In genomic region chr2:229887441-229887840, GRCh38 we compare ENCODE assay signal across 17 cellular contexts. TPM values are rescaled to one million over a fixed set of nuclear protein-coding genes. Genes with fewer than 3 reads are reported as not detected.
DNase-seq lines count a peak whose midpoint lies in the region; ATAC-seq and TF ChIP-seq lines count a peak whose summit lies in the region.
"Had no signal": no experiment of that assay in that cellular context is flagged by ENCODE, and none has a peak within 500 bp of the region (broad histone marks: within the 10 kb centered on the region; RNA-seq: fewer than 3 reads in every experiment).

No MANE protein-coding gene starts in this region.

- no peak for TF ChIP-seq CTCF in CD4-positive, alpha-beta T cell (IDR thresholded peaks at IDR 0.05)
- no peak for TF ChIP-seq CTCF in coronary artery (IDR thresholded peaks at IDR 0.05)

- no peak for DNase-seq in activated CD4-positive, alpha-beta T cell treated with anti-CD3 and anti-CD28 coated beads for 36 hours
- no peak for DNase-seq in activated CD4-positive, alpha-beta T cell treated with anti-CD3 and anti-CD28 coated beads, Interleukin-2, amount 10 ng/mL, durations not matched to agents 7 days and 5 days
- no peak for DNase-seq in CD4-positive, alpha-beta T cell
- no peak for DNase-seq in T-helper 17 cell
- DNase-seq in naive thymus-derived CD4-positive, alpha-beta T cell = no peak
- DNase-seq in activated naive CD4-positive, alpha-beta T cell treated with anti-CD3 and anti-CD28 coated beads, Interleukin-2, amount 50 U/mL, for 16 hours = no peak
- DNase-seq in mesendoderm = no peak
- DNase-seq in coronary artery (ENCODE audit: low spot score) = no peak
- DNase-seq: 8988T, AML-193, COR-L47, DND-41, GDM1, HCEC 1CT, HFFc6 had no signal

- H3K9me3 Mint-ChIP-seq in activated CD4-positive, alpha-beta T cell treated with anti-CD3 and anti-CD28 coated beads for 36 hours (ENCODE audit: low read depth) = no peaks in the 10 kb centered on the region
- H3K9me3 Mint-ChIP-seq in activated CD4-positive, alpha-beta T cell treated with anti-CD3 and anti-CD28 coated beads, Interleukin-2, amount 10 ng/mL, durations not matched to agents 7 days and 5 days = no peaks in the 10 kb centered on the region
- H3K9me3 Mint-ChIP-seq in CD4-positive, alpha-beta T cell = no peaks in the 10 kb centered on the region
- no peaks in the 10 kb centered on the region for H3K9me3 Mint-ChIP-seq in naive thymus-derived CD4-positive, alpha-beta T cell
- H3K9me3 Mint-ChIP-seq: HFFc6 had no signal

- POLR2A ChIA-PET in activated CD4-positive, alpha-beta T cell treated with anti-CD3 and anti-CD28 coated beads for 36 hours (lab: Charles Lee) = no interaction called here
- POLR2A ChIA-PET in activated CD4-positive, alpha-beta T cell treated with anti-CD3 and anti-CD28 coated beads, Interleukin-2, amount 10 ng/mL, durations not matched to agents 7 days and 5 days (lab: Charles Lee) = no interaction called here
- POLR2A ChIA-PET in CD4-positive, alpha-beta T cell (lab: Charles Lee) = no interaction called here
- POLR2A ChIA-PET in naive thymus-derived CD4-positive, alpha-beta T cell (lab: Charles Lee) = no interaction called here

- H3K4me3 Mint-ChIP-seq in activated CD4-positive, alpha-beta T cell treated with anti-CD3 and anti-CD28 coated beads for 36 hours = no peak overlapping the region
- H3K4me3 Mint-ChIP-seq in activated CD4-positive, alpha-beta T cell treated with anti-CD3 and anti-CD28 coated beads, Interleukin-2, amount 10 ng/mL, durations not matched to agents 7 days and 5 days = no peak overlapping the region
- H3K4me3 Mint-ChIP-seq in CD4-positive, alpha-beta T cell = no peak overlapping the region
- no peak overlapping the region for H3K4me3 Mint-ChIP-seq in T-helper 17 cell
- H3K4me3 Mint-ChIP-seq in naive thymus-derived CD4-positive, alpha-beta T cell = no peak overlapping the region
- H3K4me3 Mint-ChIP-seq: HFFc6 had no signal

- no CpG with 5 or more reads among the region's 1 CpG for WGBS in mesendoderm (ENCODE audit: extremely low coverage, insufficient coverage, low lambda C conversion rate)

- no peaks in the 10 kb centered on the region for H3K27me3 ChIP-seq in CD4-positive, alpha-beta T cell (ENCODE audit: control insufficient read depth, insufficient read depth, low read length)
- no peaks in the 10 kb centered on the region for H3K27me3 ChIP-seq in naive thymus-derived CD4-positive, alpha-beta T cell (ENCODE audit: control insufficient read depth in 2 of 2, insufficient read depth in 2 of 2, low read length in 2 of 2)
- no peaks in the 10 kb centered on the region for H3K27me3 ChIP-seq in mesendoderm (ENCODE audit: insufficient read depth, low read length, poor library complexity)
- H3K27me3 ChIP-seq: BLaER1 had no signal

- peaks cover 7% of the 10 kb centered on the region for H3K79me1 ChIP-seq in mesendoderm (ENCODE audit: low read length)

- H4K5ac ChIP-seq in mesendoderm (ENCODE audit: low read length) = no peak overlapping the region

- H3K23ac ChIP-seq in mesendoderm (ENCODE audit: low read length) = no peak overlapping the region

- H3K27me3 Mint-ChIP-seq in activated CD4-positive, alpha-beta T cell treated with anti-CD3 and anti-CD28 coated beads for 36 hours = no peaks in the 10 kb centered on the region
- no peaks in the 10 kb centered on the region for H3K27me3 Mint-ChIP-seq in activated CD4-positive, alpha-beta T cell treated with anti-CD3 and anti-CD28 coated beads, Interleukin-2, amount 10 ng/mL, durations not matched to agents 7 days and 5 days
- H3K27me3 Mint-ChIP-seq in CD4-positive, alpha-beta T cell = no peaks in the 10 kb centered on the region
- no peaks in the 10 kb centered on the region for H3K27me3 Mint-ChIP-seq in T-helper 17 cell
- no peaks in the 10 kb centered on the region for H3K27me3 Mint-ChIP-seq in naive thymus-derived CD4-positive, alpha-beta T cell

- peaks cover 0 to 4% of the 10 kb centered on the region in 2 donors for H3K4me1 ChIP-seq in naive thymus-derived CD4-positive, alpha-beta T cell (ENCODE audit: control insufficient read depth in 2 of 2, insufficient read depth in 2 of 2, low read length in 2 of 2)
- H3K4me1 ChIP-seq in mesendoderm (ENCODE audit: control insufficient read depth, low read depth, low read length) = no peaks in the 10 kb centered on the region

- H4K8ac ChIP-seq in mesendoderm (ENCODE audit: low read depth, low read length) = no peak overlapping the region

- H3K56ac ChIP-seq in mesendoderm (ENCODE audit: low read length) = no peak overlapping the region

- peaks cover 54% of the 10 kb centered on the region for H3K4me1 Mint-ChIP-seq in activated CD4-positive, alpha-beta T cell treated with anti-CD3 and anti-CD28 coated beads for 36 hours
- peaks cover 12% of the 10 kb centered on the region for H3K4me1 Mint-ChIP-seq in activated CD4-positive, alpha-beta T cell treated with anti-CD3 and anti-CD28 coated beads, Interleukin-2, amount 10 ng/mL, durations not matched to agents 7 days and 5 days
- H3K4me1 Mint-ChIP-seq in CD4-positive, alpha-beta T cell (ENCODE audit: low read depth) = peaks cover 61% of the 10 kb centered on the region
- peaks cover 37% of the 10 kb centered on the region for H3K4me1 Mint-ChIP-seq in T-helper 17 cell
- H3K4me1 Mint-ChIP-seq in naive thymus-derived CD4-positive, alpha-beta T cell = peaks cover 17 to 81% (median 63%) of the 10 kb centered on the region in 7 donors

- no peak overlapping the region for H3K4ac ChIP-seq in mesendoderm (ENCODE audit: low read depth, low read length)

- peaks cover 9% of the 10 kb centered on the region for H3K36me3 Mint-ChIP-seq in activated CD4-positive, alpha-beta T cell treated with anti-CD3 and anti-CD28 coated beads for 36 hours (ENCODE audit: low read depth)
- H3K36me3 Mint-ChIP-seq in activated CD4-positive, alpha-beta T cell treated with anti-CD3 and anti-CD28 coated beads, Interleukin-2, amount 10 ng/mL, durations not matched to agents 7 days and 5 days (ENCODE audit: low read depth) = peaks cover 10% of the 10 kb centered on the region
- peaks cover 55% of the 10 kb centered on the region for H3K36me3 Mint-ChIP-seq in CD4-positive, alpha-beta T cell (ENCODE audit: low read depth)
- H3K36me3 Mint-ChIP-seq in T-helper 17 cell (ENCODE audit: low read depth) = peaks cover 2% of the 10 kb centered on the region
- peaks cover 0 to 20% (median 3%) of the 10 kb centered on the region in 5 donors for H3K36me3 Mint-ChIP-seq in naive thymus-derived CD4-positive, alpha-beta T cell

- H3K9ac ChIP-seq in mesendoderm (ENCODE audit: low read length) = no peak overlapping the region
- H3K9ac ChIP-seq: BLaER1 had no signal

- H3K4me2 ChIP-seq in mesendoderm (ENCODE audit: low read length) = no peak overlapping the region
- H3K4me2 ChIP-seq: BLaER1 had no signal

- no peak overlapping the region for H3K4me3 ChIP-seq in naive thymus-derived CD4-positive, alpha-beta T cell (ENCODE audit: low read length)
- no peak overlapping the region for H3K4me3 ChIP-seq in mesendoderm (ENCODE audit: low read length)
- no peak overlapping the region for H3K4me3 ChIP-seq in coronary artery
- H3K4me3 ChIP-seq: BLaER1 had no signal

- no peak overlapping the region for H2BK120ac ChIP-seq in mesendoderm (ENCODE audit: low read depth, low read length)

- H3K79me2 ChIP-seq in mesendoderm (ENCODE audit: control insufficient read depth, insufficient read depth, low read length) = peaks cover 47% of the 10 kb centered on the region

- H3K9me3 ChIP-seq in CD4-positive, alpha-beta T cell (ENCODE audit: control insufficient read depth, low read length) = no peaks in the 10 kb centered on the region
- H3K9me3 ChIP-seq in T-helper 17 cell (ENCODE audit: control insufficient read depth, low read length, poor library complexity, severe bottlenecking) = no peaks in the 10 kb centered on the region
- H3K9me3 ChIP-seq in naive thymus-derived CD4-positive, alpha-beta T cell (ENCODE audit: control insufficient read depth in 2 of 3, low read length in 3 of 3) = no peaks in the 10 kb centered on the region
- H3K9me3 ChIP-seq: BLaER1 had no signal

- H2AK5ac ChIP-seq in mesendoderm (ENCODE audit: low read length) = no peak overlapping the region

- no peak overlapping the region for H2BK5ac ChIP-seq in mesendoderm (ENCODE audit: low read length)

- peaks cover 0 to 4% (median 0%) of the 10 kb centered on the region in 3 experiments for H3K36me3 ChIP-seq in naive thymus-derived CD4-positive, alpha-beta T cell (ENCODE audit: control insufficient read depth in 2 of 3, insufficient read depth in 3 of 3, low read length in 3 of 3)
- H3K36me3 ChIP-seq in mesendoderm (ENCODE audit: control insufficient read depth, insufficient read depth, low read length) = no peaks in the 10 kb centered on the region

- H3K27ac ChIP-seq in CD4-positive, alpha-beta T cell (ENCODE audit: low read depth, low read length) = peak overlapping the region; percentile 11
- H3K27ac ChIP-seq in naive thymus-derived CD4-positive, alpha-beta T cell (ENCODE audit: low read depth, low read length) = no peak overlapping the region
- H3K27ac ChIP-seq in mesendoderm (ENCODE audit: low read depth, low read length) (no peak overlapping the region), coronary artery (no peak overlapping the region)
- H3K27ac ChIP-seq: BLaER1 had no signal

- intact Hi-C loops in activated CD4-positive, alpha-beta T cell treated with anti-CD3 and anti-CD28 coated beads for 36 hours (cut with DNase I, micrococcal nuclease) = no loop called here
- intact Hi-C loops in CD4-positive, alpha-beta T cell (cut with DNase I, micrococcal nuclease) = no loop called here
- intact Hi-C loops in naive thymus-derived CD4-positive, alpha-beta T cell (cut with micrococcal nuclease) = no loop called here

- CTCF ChIA-PET in activated CD4-positive, alpha-beta T cell treated with anti-CD3 and anti-CD28 coated beads for 36 hours (lab: Charles Lee) = no interaction called here
- CTCF ChIA-PET in activated CD4-positive, alpha-beta T cell treated with anti-CD3 and anti-CD28 coated beads, Interleukin-2, amount 10 ng/mL, durations not matched to agents 7 days and 5 days (lab: Charles Lee) = no interaction called here
- CTCF ChIA-PET in CD4-positive, alpha-beta T cell (lab: Charles Lee) = interaction anchor here (0.6 to 1.0 kb wide), 2 partner anchors 23 to 86 kb away, joined by 3 read pairs; no protein-coding TSS in a partner anchor
- CTCF ChIA-PET in naive thymus-derived CD4-positive, alpha-beta T cell (lab: Charles Lee) = interaction anchor here (0.6 kb wide), 1 partner anchor 13 kb away, joined by 4 read pairs; no protein-coding TSS in a partner anchor

- no peak overlapping the region for H3K27ac Mint-ChIP-seq in activated CD4-positive, alpha-beta T cell treated with anti-CD3 and anti-CD28 coated beads for 36 hours
- H3K27ac Mint-ChIP-seq in activated CD4-positive, alpha-beta T cell treated with anti-CD3 and anti-CD28 coated beads, Interleukin-2, amount 10 ng/mL, durations not matched to agents 7 days and 5 days = no peak overlapping the region
- peak overlapping the region; percentile 47 for H3K27ac Mint-ChIP-seq in CD4-positive, alpha-beta T cell
- peak overlapping the region; percentile 75 for H3K27ac Mint-ChIP-seq in T-helper 17 cell
- peak overlapping the region in 6 of 9 donors; percentile 7 to 82 (median 40) for H3K27ac Mint-ChIP-seq in naive thymus-derived CD4-positive, alpha-beta T cell
- H3K27ac Mint-ChIP-seq: HFFc6 had no signal

- H2BK15ac ChIP-seq in mesendoderm (replicated peaks; ENCODE audit: low read depth) = no peak overlapping the region

- H3K18ac ChIP-seq in mesendoderm (ENCODE audit: low read length) = no peak overlapping the region

- ATAC-seq in activated CD4-positive, alpha-beta T cell treated with anti-CD3 and anti-CD28 coated beads for 36 hours = peak; percentile 70
- no peak for ATAC-seq in CD4-positive, alpha-beta T cell (ENCODE audit: poor library complexity)
- ATAC-seq in T-helper 17 cell = no peak
- ATAC-seq in naive thymus-derived CD4-positive, alpha-beta T cell = no peak
- ATAC-seq: HepG2 had no signal

RNA-seq across cellular contexts. Expression of gene TRIP12, which starts 34.4 kb away (rescaled TPM):
- total RNA-seq in activated CD4-positive, alpha-beta T cell treated with anti-CD3 and anti-CD28 coated beads for 36 hours = 100 to 1,000 TPM; 231 to 382 TPM
- total RNA-seq in activated CD4-positive, alpha-beta T cell treated with anti-CD3 and anti-CD28 coated beads, Interleukin-2, amount 10 ng/mL, durations not matched to agents 7 days and 5 days = 100 to 1,000 TPM; 232 to 296 TPM
- total RNA-seq in CD4-positive, alpha-beta T cell = 100 to 1,000 TPM; 151 to 178 TPM
- total RNA-seq in T-helper 17 cell = 100 to 1,000 TPM; 179 to 202 TPM
- 100 to 1,000 TPM; 184 to 247 (median 231) TPM for total RNA-seq in naive thymus-derived CD4-positive, alpha-beta T cell
- polyA plus RNA-seq in naive thymus-derived CD4-positive, alpha-beta T cell = 10 to 100 TPM; 34.8 to 60.2 TPM
- polyA plus RNA-seq in mesendoderm (2013, experiment 1 of 2) = 91.1 TPM
- 90.0 TPM for polyA plus RNA-seq in mesendoderm (2013, experiment 2 of 2)

RNA-seq across cellular contexts. Expression of gene FBXO36, which starts 34.9 kb away (rescaled TPM):
- 1 to 10 TPM; 1.5 to 2.0 TPM for total RNA-seq in activated CD4-positive, alpha-beta T cell treated with anti-CD3 and anti-CD28 coated beads for 36 hours
- 1 to 10 TPM in 1 of 2 experiments, under 1 TPM in 1; 0.82 to 1.1 TPM for total RNA-seq in activated CD4-positive, alpha-beta T cell treated with anti-CD3 and anti-CD28 coated beads, Interleukin-2, amount 10 ng/mL, durations not matched to agents 7 days and 5 days
- total RNA-seq in CD4-positive, alpha-beta T cell = under 1 TPM; 0.52 to 0.84 TPM
- under 1 TPM; 0.75 to 0.83 TPM for total RNA-seq in T-helper 17 cell
- 1 to 10 TPM in 3 of 5 experiments, under 1 TPM in 2; 0.51 to 1.8 (median 1.2) TPM for total RNA-seq in naive thymus-derived CD4-positive, alpha-beta T cell
- 1 to 10 TPM; 1.2 TPM for polyA plus RNA-seq in naive thymus-derived CD4-positive, alpha-beta T cell
- 1.7 TPM for polyA plus RNA-seq in mesendoderm (2013, experiment 1 of 2)
- 1.5 TPM for polyA plus RNA-seq in mesendoderm (2013, experiment 2 of 2)

Comparison
In these comparisons a context has a peak if more than half of its experiments do, and no peak if none do; other contexts are left out.
1. H3K27ac Mint-ChIP-seq: peak in CD4-positive, alpha-beta T cell (single experiment), T-helper 17 cell (single experiment) and naive thymus-derived CD4-positive, alpha-beta T cell (6 of 9); none in activated CD4-positive, alpha-beta T cell treated with anti-CD3 and anti-CD28 coated beads for 36 hours (single experiment) and activated CD4-positive, alpha-beta T cell treated with anti-CD3 and anti-CD28 coated beads, Interleukin-2, amount 10 ng/mL, durations not matched to agents 7 days and 5 days (single experiment).
2. CTCF ChIA-PET loops: an anchor here in CD4-positive, alpha-beta T cell (0.6 to 1.0 kb wide) and naive thymus-derived CD4-positive, alpha-beta T cell (0.6 kb wide); none called in activated CD4-positive, alpha-beta T cell treated with anti-CD3 and anti-CD28 coated beads for 36 hours and activated CD4-positive, alpha-beta T cell treated with anti-CD3 and anti-CD28 coated beads, Interleukin-2, amount 10 ng/mL, durations not matched to agents 7 days and 5 days.